ENCODE assay signal across 25 cellular contexts in the genomic region with DNA sequence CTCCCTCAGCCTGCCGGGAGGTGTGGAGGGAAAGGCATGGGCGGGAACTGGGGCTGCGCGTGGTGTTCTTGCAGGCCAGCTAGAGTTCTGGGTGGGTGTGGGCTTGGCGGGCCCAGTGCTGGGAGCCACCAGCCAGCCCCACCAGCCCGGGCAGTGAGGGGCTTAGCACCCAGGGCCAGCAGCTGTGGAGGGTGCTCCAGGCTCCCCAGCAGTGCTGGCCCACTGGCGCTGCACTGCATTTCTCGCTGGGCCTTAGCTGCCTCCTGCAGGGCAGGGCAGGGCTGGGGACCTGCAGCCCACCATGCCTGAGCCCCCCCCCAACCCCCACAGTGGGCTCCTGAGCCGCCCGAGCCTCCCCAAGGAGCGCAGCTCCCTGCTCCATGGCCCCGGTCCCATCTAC.
"Had no signal": no experiment of that assay in that cellular context is flagged by ENCODE, and none has a peak within 500 bp of the region (broad histone marks: within the 10 kb centered on the region; RNA-seq: fewer than 3 reads in every experiment).

No MANE protein-coding gene starts in this region.

- H3K27me3 Mint-ChIP-seq: dendritic cell treated with granulocyte-macrophage colony-stimulating factor and Interleukin-4, amounts not matched to agents 40 ng/mL and 50 ng/mL, for 4 days; effector memory CD8-positive, alpha-beta T cell had no signal

- H3K27ac Mint-ChIP-seq: dendritic cell treated with granulocyte-macrophage colony-stimulating factor and Interleukin-4, amounts not matched to agents 40 ng/mL and 50 ng/mL, for 4 days; effector memory CD8-positive, alpha-beta T cell; endodermal cell had no signal

- H3K36me3 ChIP-seq: colonic mucosa, esophagus muscularis mucosa, esophagus squamous epithelium, gastrocnemius medialis, gastroesophageal sphincter, heart left ventricle, heart right ventricle had no signal

- H3K4me1 ChIP-seq: colonic mucosa, esophagus muscularis mucosa, esophagus squamous epithelium, foreskin keratinocyte, gastrocnemius medialis, gastroesophageal sphincter had no signal

- H3K27ac ChIP-seq: colonic mucosa, coronary artery, dorsolateral prefrontal cortex, epithelial cell of prostate, esophagus muscularis mucosa, esophagus squamous epithelium, foreskin keratinocyte, gastrocnemius medialis, gastroesophageal sphincter, heart left ventricle, heart right ventricle had no signal

- ATAC-seq: effector memory CD8-positive, alpha-beta T cell; esophagus mucosa; foreskin keratinocyte; gastrocnemius medialis; gastroesophageal sphincter had no signal

- H3K27me3 ChIP-seq: colonic mucosa, dorsolateral prefrontal cortex, esophagus muscularis mucosa, esophagus squamous epithelium, foreskin keratinocyte, gastrocnemius medialis, gastroesophageal sphincter, heart left ventricle, heart right ventricle had no signal

- H3K4me3 ChIP-seq: colonic mucosa, coronary artery, dorsolateral prefrontal cortex, esophagus muscularis mucosa, esophagus squamous epithelium, gastrocnemius medialis, gastroesophageal sphincter, heart left ventricle, heart right ventricle had no signal

- DNase-seq: colonic mucosa; cortex of kidney; dermis blood vessel endothelial cell; dorsolateral prefrontal cortex; effector CD4-positive, alpha-beta T cell; effector CD8-positive, alpha-beta T cell; effector memory CD4-positive, alpha-beta T cell; effector memory CD8-positive, alpha-beta T cell; endodermal cell; erythroblast; esophagus squamous epithelium; foreskin fibroblast; foreskin keratinocyte; foreskin melanocyte; gastrocnemius medialis; glutamatergic neuron; head of caudate nucleus; heart right ventricle had no signal

- H3K9me3 ChIP-seq: colonic mucosa, esophagus muscularis mucosa, esophagus squamous epithelium, gastrocnemius medialis, gastroesophageal sphincter had no signal

- H3K4me3 Mint-ChIP-seq: dendritic cell treated with granulocyte-macrophage colony-stimulating factor and Interleukin-4, amounts not matched to agents 40 ng/mL and 50 ng/mL, for 4 days; effector memory CD8-positive, alpha-beta T cell; endodermal cell had no signal
